In the genomic region with DNA sequence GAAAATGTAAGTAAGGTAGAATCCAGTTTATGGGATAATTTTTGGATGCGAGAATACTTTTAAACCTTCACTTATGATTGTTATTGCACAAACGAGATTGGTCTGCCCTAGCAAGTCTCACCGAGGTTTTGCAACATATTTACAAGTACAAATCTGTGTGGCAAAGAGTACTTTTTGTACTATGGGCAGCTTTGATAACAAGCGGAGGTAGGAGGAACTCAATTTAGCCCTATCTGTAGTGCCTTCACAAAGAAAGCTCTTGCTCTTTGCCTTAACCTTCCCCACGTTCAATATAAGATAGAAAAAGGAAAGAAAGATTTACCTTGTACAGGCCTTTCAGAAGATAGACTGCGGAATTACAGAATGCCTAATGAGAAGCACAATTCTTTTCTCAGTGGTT, we compare ENCODE assay signal across 2 cellular contexts.
TF ChIP-seq lines count a peak whose summit lies in the region.

No MANE protein-coding gene starts in this region.

TF ChIP-seq in K562, 482 proteins besides CTCF, POLR2A, EP300 and RAD21 (continued from another document and continues in another):
- TF ChIP-seq, protein P1, sequence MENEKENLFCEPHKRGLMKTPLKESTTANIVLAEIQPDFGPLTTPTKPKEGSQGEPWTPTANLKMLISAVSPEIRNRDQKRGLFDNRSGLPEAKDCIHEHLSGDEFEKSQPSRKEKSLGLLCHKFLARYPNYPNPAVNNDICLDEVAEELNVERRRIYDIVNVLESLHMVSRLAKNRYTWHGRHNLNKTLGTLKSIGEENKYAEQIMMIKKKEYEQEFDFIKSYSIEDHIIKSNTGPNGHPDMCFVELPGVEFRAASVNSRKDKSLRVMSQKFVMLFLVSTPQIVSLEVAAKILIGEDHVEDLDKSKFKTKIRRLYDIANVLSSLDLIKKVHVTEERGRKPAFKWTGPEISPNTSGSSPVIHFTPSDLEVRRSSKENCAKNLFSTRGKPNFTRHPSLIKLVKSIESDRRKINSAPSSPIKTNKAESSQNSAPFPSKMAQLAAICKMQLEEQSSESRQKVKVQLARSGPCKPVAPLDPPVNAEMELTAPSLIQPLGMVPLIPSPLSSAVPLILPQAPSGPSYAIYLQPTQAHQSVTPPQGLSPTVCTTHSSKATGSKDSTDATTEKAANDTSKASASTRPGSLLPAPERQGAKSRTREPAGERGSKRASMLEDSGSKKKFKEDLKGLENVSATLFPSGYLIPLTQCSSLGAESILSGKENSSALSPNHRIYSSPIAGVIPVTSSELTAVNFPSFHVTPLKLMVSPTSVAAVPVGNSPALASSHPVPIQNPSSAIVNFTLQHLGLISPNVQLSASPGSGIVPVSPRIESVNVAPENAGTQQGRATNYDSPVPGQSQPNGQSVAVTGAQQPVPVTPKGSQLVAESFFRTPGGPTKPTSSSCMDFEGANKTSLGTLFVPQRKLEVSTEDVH (IDR thresholded peaks at IDR 0.05; ENCODE audit: low read depth, partially characterized antibody), result no peak
- TF ChIP-seq EGR1 (conservative IDR thresholded peaks at IDR 0.05) (no peak), SMARCA4 (IDR thresholded peaks at IDR 0.05) (no peak), SIN3A (IDR thresholded peaks at IDR 0.05; ENCODE audit: borderline replicate concordance in 2 of 2, control insufficient read depth in 1 of 2, low read depth in 2 of 2, low read length in 2 of 2) (no peak), EWSR1 (IDR thresholded peaks at IDR 0.05; ENCODE audit: borderline replicate concordance, low read depth, partially characterized antibody) (no peak), STAT5A (IDR thresholded peaks at IDR 0.05; ENCODE audit: borderline replicate concordance, low read length) (no peak), RHOXF2B (CRISPR knock-in tag; conservative IDR thresholded peaks at IDR 0.05) (no peak)
- TF ChIP-seq, protein P2, sequence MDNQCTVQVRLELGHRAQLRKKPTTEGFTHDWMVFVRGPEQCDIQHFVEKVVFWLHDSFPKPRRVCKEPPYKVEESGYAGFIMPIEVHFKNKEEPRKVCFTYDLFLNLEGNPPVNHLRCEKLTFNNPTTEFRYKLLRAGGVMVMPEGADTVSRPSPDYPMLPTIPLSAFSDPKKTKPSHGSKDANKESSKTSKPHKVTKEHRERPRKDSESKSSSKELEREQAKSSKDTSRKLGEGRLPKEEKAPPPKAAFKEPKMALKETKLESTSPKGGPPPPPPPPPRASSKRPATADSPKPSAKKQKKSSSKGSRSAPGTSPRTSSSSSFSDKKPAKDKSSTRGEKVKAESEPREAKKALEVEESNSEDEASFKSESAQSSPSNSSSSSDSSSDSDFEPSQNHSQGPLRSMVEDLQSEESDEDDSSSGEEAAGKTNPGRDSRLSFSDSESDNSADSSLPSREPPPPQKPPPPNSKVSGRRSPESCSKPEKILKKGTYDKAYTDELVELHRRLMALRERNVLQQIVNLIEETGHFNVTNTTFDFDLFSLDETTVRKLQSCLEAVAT (IDR thresholded peaks at IDR 0.05), result no peak
- TF ChIP-seq, protein P3, sequence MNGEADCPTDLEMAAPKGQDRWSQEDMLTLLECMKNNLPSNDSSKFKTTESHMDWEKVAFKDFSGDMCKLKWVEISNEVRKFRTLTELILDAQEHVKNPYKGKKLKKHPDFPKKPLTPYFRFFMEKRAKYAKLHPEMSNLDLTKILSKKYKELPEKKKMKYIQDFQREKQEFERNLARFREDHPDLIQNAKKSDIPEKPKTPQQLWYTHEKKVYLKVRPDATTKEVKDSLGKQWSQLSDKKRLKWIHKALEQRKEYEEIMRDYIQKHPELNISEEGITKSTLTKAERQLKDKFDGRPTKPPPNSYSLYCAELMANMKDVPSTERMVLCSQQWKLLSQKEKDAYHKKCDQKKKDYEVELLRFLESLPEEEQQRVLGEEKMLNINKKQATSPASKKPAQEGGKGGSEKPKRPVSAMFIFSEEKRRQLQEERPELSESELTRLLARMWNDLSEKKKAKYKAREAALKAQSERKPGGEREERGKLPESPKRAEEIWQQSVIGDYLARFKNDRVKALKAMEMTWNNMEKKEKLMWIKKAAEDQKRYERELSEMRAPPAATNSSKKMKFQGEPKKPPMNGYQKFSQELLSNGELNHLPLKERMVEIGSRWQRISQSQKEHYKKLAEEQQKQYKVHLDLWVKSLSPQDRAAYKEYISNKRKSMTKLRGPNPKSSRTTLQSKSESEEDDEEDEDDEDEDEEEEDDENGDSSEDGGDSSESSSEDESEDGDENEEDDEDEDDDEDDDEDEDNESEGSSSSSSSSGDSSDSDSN (IDR thresholded peaks at IDR 0.05; ENCODE audit: borderline replicate concordance in 1 of 2, low read depth in 2 of 2, low read length in 2 of 2), result no peak

TF ChIP-seq in HepG2, 621 proteins besides CTCF, POLR2A, EP300 and RAD21 (continued from another document):
- TF ChIP-seq, protein P4, sequence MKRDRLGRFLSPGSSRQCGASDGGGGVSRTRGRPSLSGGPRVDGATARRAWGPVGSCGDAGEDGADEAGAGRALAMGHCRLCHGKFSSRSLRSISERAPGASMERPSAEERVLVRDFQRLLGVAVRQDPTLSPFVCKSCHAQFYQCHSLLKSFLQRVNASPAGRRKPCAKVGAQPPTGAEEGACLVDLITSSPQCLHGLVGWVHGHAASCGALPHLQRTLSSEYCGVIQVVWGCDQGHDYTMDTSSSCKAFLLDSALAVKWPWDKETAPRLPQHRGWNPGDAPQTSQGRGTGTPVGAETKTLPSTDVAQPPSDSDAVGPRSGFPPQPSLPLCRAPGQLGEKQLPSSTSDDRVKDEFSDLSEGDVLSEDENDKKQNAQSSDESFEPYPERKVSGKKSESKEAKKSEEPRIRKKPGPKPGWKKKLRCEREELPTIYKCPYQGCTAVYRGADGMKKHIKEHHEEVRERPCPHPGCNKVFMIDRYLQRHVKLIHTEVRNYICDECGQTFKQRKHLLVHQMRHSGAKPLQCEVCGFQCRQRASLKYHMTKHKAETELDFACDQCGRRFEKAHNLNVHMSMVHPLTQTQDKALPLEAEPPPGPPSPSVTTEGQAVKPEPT (CRISPR knock-in tag; IDR thresholded peaks at IDR 0.05; ENCODE audit: low read depth), result no peak
- TF ChIP-seq PRPF4 (IDR thresholded peaks at IDR 0.05; ENCODE audit: low read depth, low read length, poor library complexity, severe bottlenecking) (no peak), ZNF333 (CRISPR knock-in tag; IDR thresholded peaks at IDR 0.05; ENCODE audit: borderline replicate concordance) (no peak)
